Comparison of ENCODE assay signal across 1 cellular context in the genomic region with DNA sequence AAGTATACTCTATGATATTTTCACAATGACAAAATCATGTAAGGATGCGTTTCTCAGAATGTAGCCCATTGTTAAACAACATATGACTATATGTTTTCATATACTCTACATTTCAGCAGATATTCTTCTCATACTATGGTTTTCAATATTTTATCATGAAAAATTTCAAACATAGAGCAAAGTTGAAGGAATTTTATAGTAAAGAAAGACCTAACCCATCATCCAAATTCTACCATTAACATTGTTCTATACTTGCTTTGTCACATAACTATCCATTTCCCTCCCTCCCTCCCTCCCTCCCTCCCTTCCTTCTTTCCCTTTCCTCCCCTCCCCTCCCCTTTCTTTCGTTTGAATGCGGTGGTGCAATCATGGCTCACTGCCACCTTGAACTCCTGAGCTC.
TF ChIP-seq lines count a peak whose summit lies in the region.

No MANE protein-coding gene starts in this region.

TF ChIP-seq in HepG2, 621 proteins besides CTCF, POLR2A, EP300 and RAD21 (continued from another document):
- TF ChIP-seq, protein P1, sequence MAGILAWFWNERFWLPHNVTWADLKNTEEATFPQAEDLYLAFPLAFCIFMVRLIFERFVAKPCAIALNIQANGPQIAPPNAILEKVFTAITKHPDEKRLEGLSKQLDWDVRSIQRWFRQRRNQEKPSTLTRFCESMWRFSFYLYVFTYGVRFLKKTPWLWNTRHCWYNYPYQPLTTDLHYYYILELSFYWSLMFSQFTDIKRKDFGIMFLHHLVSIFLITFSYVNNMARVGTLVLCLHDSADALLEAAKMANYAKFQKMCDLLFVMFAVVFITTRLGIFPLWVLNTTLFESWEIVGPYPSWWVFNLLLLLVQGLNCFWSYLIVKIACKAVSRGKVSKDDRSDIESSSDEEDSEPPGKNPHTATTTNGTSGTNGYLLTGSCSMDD (CRISPR knock-in tag; IDR thresholded peaks at IDR 0.05) = no peak
